8 cellular contexts compared by ENCODE assay signal in genomic region chr3:61560452-61561373, GRCh38. TPM values are rescaled to one million over a fixed set of nuclear protein-coding genes. Genes with fewer than 3 reads are reported as not detected.
DNase-seq lines count a peak whose midpoint lies in the region; ATAC-seq, FAIRE-seq and TF ChIP-seq lines count a peak whose summit lies in the region.

No MANE protein-coding gene starts in this region.

- peak; percentile 24 for DNase-seq in DMS79 (lab: John Stamatoyannopoulos, UW)
- peak; percentile 78 to 81 for DNase-seq in Kasumi-1 (lab: John Stamatoyannopoulos, UW)
- peak; percentile 69 to 87 for DNase-seq in H1 (ENCODE audit: low read depth in 1 of 2, low spot score in 2 of 2)
- DNase-seq in lung (ENCODE audit: low spot score), result peak; percentile 83
- DNase-seq in superior temporal gyrus (ENCODE audit: extremely low spot score), result peak; percentile 47

- H2BK20ac ChIP-seq in H1 (ENCODE audit: low read length), result peak overlapping the region; percentile 86; the same call in 1 of the 2 replicates

- H3K4ac ChIP-seq in H1 (replicated peaks; ENCODE audit: insufficient read length, low read depth, low read length), result peak overlapping the region; percentile 8

- ATAC-seq in GM21367 (IDR thresholded peaks at IDR 0.05; ENCODE audit: unreplicated experiment) (peak; percentile 59), SK-N-SH treated with all-trans-retinoic acid at 6 μM for 48 hours (peak; percentile 49), lung (ENCODE audit: insufficient read depth, low FRiP score) (peak; percentile 21), HG02970 (IDR thresholded peaks at IDR 0.05; ENCODE audit: low FRiP score, unreplicated experiment) (no peak)

- peaks cover 3 to 13% (median 10%) of the 10 kb centered on the region in 4 experiments for H3K4me1 ChIP-seq in H1 (replicated peaks in 1 of 4; ENCODE audit: control insufficient read depth in 3 of 4, insufficient read depth in 4 of 4, low read length in 3 of 4)
- H3K4me1 ChIP-seq in lung (ENCODE audit: control insufficient read depth in 2 of 2, insufficient read depth in 2 of 2, low read length in 2 of 2), result peaks cover 0 to 2% of the 10 kb centered on the region in 2 donors

- no peak overlapping the region for H2AK5ac ChIP-seq in H1 (ENCODE audit: low read depth, low read length)

- peak overlapping the region; percentile 90 for H3K18ac ChIP-seq in H1 (ENCODE audit: extremely low read depth, low read length)

- H2BK15ac ChIP-seq in H1 (ENCODE audit: low read length), result 0 out of 2 replicates have a peak overlapping the region, but pooled peaks have one; percentile 46

- peak overlapping the region; percentile 94 for H4K8ac ChIP-seq in H1 (ENCODE audit: extremely low read depth, insufficient read depth, low read length)

- no peak overlapping the region for H3K23ac ChIP-seq in H1 (ENCODE audit: insufficient read length)

- peak overlapping the region; percentile 60; the same call in 1 of the 2 replicates for H2BK12ac ChIP-seq in H1 (ENCODE audit: low read depth, low read length)

- no peak overlapping the region for H3K14ac ChIP-seq in H1 (ENCODE audit: insufficient read length)

- peaks cover 35 to 40% of the 10 kb centered on the region in 2 experiments for H3K79me2 ChIP-seq in H1 (ENCODE audit: control insufficient read depth in 1 of 2, insufficient read depth in 2 of 2, low read length in 2 of 2)

- peaks cover 16 to 19% of the 10 kb centered on the region in 2 experiments for H4K20me1 ChIP-seq in H1 (replicated peaks in 1 of 2; ENCODE audit: control insufficient read depth in 1 of 2, insufficient read depth in 2 of 2, low read length in 2 of 2)

- H3K27ac ChIP-seq in H1 (ENCODE audit: low read depth, low read length) (peak overlapping the region; percentile 92), lung (ENCODE audit: low read depth in 1 of 2, low read length in 1 of 2) (peak overlapping the region; percentile 92 to 98)

- no peak for FAIRE-seq in H1 (lab: Jason Lieb, UNC)

- no peaks in the 10 kb centered on the region; a peak in 1 of 4 replicates for H3K9me3 ChIP-seq in H1 (ENCODE audit: insufficient read depth in 2 of 2, low read depth in 1 of 2, low read length in 1 of 2)
- H3K9me3 ChIP-seq in lung (ENCODE audit: control insufficient read depth in 2 of 2, insufficient read depth in 1 of 2, low read length in 1 of 2), result peaks cover 0 to 2% of the 10 kb centered on the region in 2 donors

- peak overlapping the region; percentile 92 for H4K91ac ChIP-seq in H1 (replicated peaks; ENCODE audit: insufficient read length, low read length)

- TF ChIP-seq POLR2A in H1 (IDR thresholded peaks at IDR 0.05; ENCODE audit: control extremely low read depth in 1 of 2, low read depth in 2 of 2, low read length in 2 of 2), result no peak; a peak in 1 of 3 replicates

- 2% methylated on average over 53 of the region's 66 CpGs; no CpG with 5 or more reads in 1 of the 2 experiments for WGBS in H1 (ENCODE audit: extremely low coverage in 1 of 2, insufficient coverage in 1 of 2, insufficient read length in 1 of 2, insufficient replicate concordance in 2 of 2, low coverage in 1 of 2, low lambda C conversion rate in 2 of 2, missing lambda C conversion rate in 1 of 2), 2 experiments
- 1% methylated on average over 57 to 66 of the region's 66 CpGs for WGBS in lung, 2 donors

- H3K27me3 ChIP-seq in H1 (replicated peaks in 1 of 4; ENCODE audit: control insufficient read depth in 3 of 4, extremely low read depth in 1 of 4, insufficient read depth in 3 of 4, low read length in 3 of 4) (no peaks in the 10 kb centered on the region; a peak in 1 of 7 replicates), lung (ENCODE audit: control insufficient read depth, insufficient read depth) (no peaks in the 10 kb centered on the region)

- no peak for TF ChIP-seq RAD21 in H1 (IDR thresholded peaks at IDR 0.05 in 1 of 2, conservative IDR thresholded peaks at IDR 0.05 in 1 of 2; ENCODE audit: low read depth in 2 of 2, low read length in 2 of 2)

- peak overlapping the region; percentile 97 for H3K4me2 ChIP-seq in H1 (ENCODE audit: insufficient read depth in 1 of 2, low read depth in 2 of 2, low read length in 2 of 2)

- peak overlapping the region; percentile 73 for H4K5ac ChIP-seq in H1 (ENCODE audit: insufficient read length, low read depth, low read length)

- H3K56ac ChIP-seq in H1 (replicated peaks; ENCODE audit: insufficient read length, low read depth, low read length), result peak overlapping the region; percentile 96

- TF ChIP-seq CTCF in H1 (IDR thresholded peaks at IDR 0.05; ENCODE audit: control extremely low read depth in 1 of 3, insufficient read depth in 1 of 3, low read depth in 1 of 3, low read length in 3 of 3) (no peak), lung (IDR thresholded peaks at IDR 0.05; ENCODE audit: control extremely low read depth, extremely low read depth) (no peak)

- TF ChIP-seq EP300 in H1 (IDR thresholded peaks at IDR 0.05; ENCODE audit: borderline replicate concordance in 1 of 2, low read depth in 2 of 2, low read length in 2 of 2), result 0 out of 3 replicates have a peak, but pooled peaks of 1 of the 2 experiments have one; percentile 12

- peak overlapping the region; percentile 93 for H2BK5ac ChIP-seq in H1 (ENCODE audit: low read depth, low read length)

- peak overlapping the region; percentile 58 to 98 (median 87) for H3K4me3 ChIP-seq in H1 (ENCODE audit: extremely low read depth in 1 of 4, insufficient read depth in 2 of 4, low read depth in 3 of 4, low read length in 4 of 4)
- H3K4me3 ChIP-seq in lung, result peak overlapping the region; percentile 66

- peaks cover 0 to 3% (median 0%) of the 10 kb centered on the region in 4 experiments; a peak in 1 of 8 replicates for H3K36me3 ChIP-seq in H1 (ENCODE audit: control insufficient read depth in 2 of 4, insufficient read depth in 4 of 4, low read length in 3 of 4)
- no peaks in the 10 kb centered on the region for H3K36me3 ChIP-seq in lung (ENCODE audit: control insufficient read depth in 2 of 2, insufficient read depth in 2 of 2, low read length in 2 of 2)

- POLR2A ChIA-PET in H1 (lab: Charles Lee; ENCODE audit: partially characterized antibody), result interaction anchor here (0.5 to 9.3 kb wide), 55 partner anchors 8 to 685 kb away, joined by 3 to 200 read pairs (median 4); no protein-coding TSS in a partner anchor

- H2BK120ac ChIP-seq in H1 (replicated peaks; ENCODE audit: low read depth, low read length), result peak overlapping the region; percentile 73

- H3K79me1 ChIP-seq in H1 (ENCODE audit: low read depth, low read length), result no peaks in the 10 kb centered on the region

- H2AFZ ChIP-seq in H1 (ENCODE audit: low read length), result no peak overlapping the region

- CTCF ChIA-PET in H1 (lab: Charles Lee; ENCODE audit: partially characterized antibody), result interaction anchor here (1.0 to 1.3 kb wide), 2 partner anchors 23 to 26 kb away, joined by 3 read pairs; no protein-coding TSS in a partner anchor

- H3K23me2 ChIP-seq in H1 (ENCODE audit: low read depth, low read length), result peaks cover 16% of the 10 kb centered on the region

- H3K9ac ChIP-seq in H1 (replicated peaks in 1 of 4; ENCODE audit: extremely low read depth in 1 of 4, low read depth in 3 of 4, low read length in 3 of 4), result peak overlapping the region; percentile 52 to 91 (median 83)

TF ChIP-seq in SK-N-SH treated with all-trans-retinoic acid at 6 μM for 48 hours, 23 proteins besides CTCF, POLR2A, EP300 and RAD21 (continues in another document):
- peak; percentile 75; the same call in 1 of the 2 replicates for TF ChIP-seq PATZ1 (CRISPR knock-in tag; IDR thresholded peaks at IDR 0.05; ENCODE audit: borderline replicate concordance)
- no peak for TF ChIP-seq GLIS3 (CRISPR knock-in tag; IDR thresholded peaks at IDR 0.05)

TF ChIP-seq in H1, 55 proteins besides CTCF, POLR2A, EP300 and RAD21 (continues in another document):
- TF ChIP-seq MAX (IDR thresholded peaks at IDR 0.05) (no peak), TAF1 (IDR thresholded peaks at IDR 0.05; ENCODE audit: low read depth, low read length) (peak; percentile 54; the same call in 1 of the 2 replicates), NANOG (IDR thresholded peaks at IDR 0.05; ENCODE audit: insufficient read depth, low read depth, low read length, poor library complexity, severe bottlenecking) (peak; percentile 33), RXRA (IDR thresholded peaks at IDR 0.05; ENCODE audit: insufficient read depth, low read depth, low read length) (no peak), ASH2L (IDR thresholded peaks at IDR 0.05; ENCODE audit: low read length) (peak; percentile 72), CEBPB (IDR thresholded peaks at IDR 0.05; ENCODE audit: low read depth, low read length) (peak; percentile 100), TCF12 (IDR thresholded peaks at IDR 0.05; ENCODE audit: low read depth, low read length) (0 out of 2 replicates have a peak, but pooled peaks have one; percentile 6), PHF8 (conservative IDR thresholded peaks at IDR 0.05; ENCODE audit: low read depth, low read length) (peak; percentile 65), ATF2 (IDR thresholded peaks at IDR 0.05; ENCODE audit: low read length) (peak; percentile 53; the same call in 1 of the 2 replicates), BCL11A (IDR thresholded peaks at IDR 0.05; ENCODE audit: low read depth in 2 of 2, low read length in 2 of 2) (no peak)

RNA-seq across cellular contexts. Expression of gene PTPRG, which starts 0.7 kb away (rescaled TPM):
- 90.1 and 96.2 TPM in 2 replicates for total RNA-seq in H1 (2021; fragmentation: NEBNext Ultra II Directional; extraction: Animal tissue kit (Norgen Biotek cat#: 25700))
- polyA plus RNA-seq in H1 (2011; rRNA removed), result 23.3 and 23.6 TPM in 2 replicates
- polyA plus RNA-seq in H1 (2011; cell fraction: cytosol; rRNA removed), result 21.3 TPM
- 58.4 TPM for polyA plus RNA-seq in H1 (2011; cell fraction: nucleus; rRNA removed)
- 32.5 to 53.4 TPM (median 45.1 TPM) in 4 replicates for polyA plus RNA-seq in H1 (2012, experiment 1 of 2)
- polyA plus RNA-seq in H1 (2012, experiment 2 of 2), result 2.0 TPM
- polyA plus RNA-seq in H1 (2013, experiment 1 of 2), result 96.2 TPM
- polyA plus RNA-seq in H1 (2013, experiment 2 of 2), result 92.9 TPM
- polyA minus RNA-seq in H1 (2011; rRNA and poly(A)+ RNA removed), result 145 and 178 TPM in 2 replicates
- 78.4 TPM for polyA minus RNA-seq in H1 (2011; cell fraction: cytosol; rRNA and poly(A)+ RNA removed)
- 313 TPM for polyA minus RNA-seq in H1 (2011; cell fraction: nucleus; rRNA and poly(A)+ RNA removed)
- 100 to 1,000 TPM; 128 to 131 TPM for total RNA-seq in lung
- 10 to 100 TPM in 1 of 2 donors, 1 to 10 TPM in 1; 8.5 to 24.4 TPM for polyA plus RNA-seq in lung

Comparison
In these comparisons a context has a peak if more than half of its experiments do, and no peak if none do; other contexts are left out.
1. DNase-seq: peak in every context shown above with its lines; median percentile 83 in lung; 80 in Kasumi-1; 78 in H1; 47 in superior temporal gyrus; 24 in DMS79.